8 cellular contexts compared by ENCODE assay signal in the genomic region with DNA sequence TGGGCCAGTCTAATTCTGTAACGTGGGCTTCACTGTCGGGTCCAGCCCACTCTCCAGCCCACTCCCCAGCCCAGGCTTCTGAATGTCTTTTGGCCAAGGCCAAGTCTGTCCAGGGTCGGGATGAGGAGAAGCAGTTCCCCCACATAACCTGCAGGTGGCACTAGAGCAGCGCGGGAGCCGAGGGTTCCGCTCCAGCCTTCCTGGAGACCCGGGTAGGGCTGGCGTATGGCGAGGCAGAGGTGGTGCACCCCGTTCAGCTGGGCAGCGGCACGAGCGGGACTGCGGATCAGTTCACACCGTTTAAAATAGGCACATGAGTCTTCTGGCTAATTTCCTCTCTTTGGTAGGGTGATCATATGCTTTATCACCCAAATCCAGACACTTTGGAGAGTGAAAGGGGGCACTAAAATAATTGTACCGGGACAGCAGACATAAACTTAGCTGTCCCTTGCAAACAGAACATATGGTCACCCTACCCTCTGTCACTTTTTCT.
A peak's percentile ranks its signal among the peaks of the same experiment; 100 is the strongest.
DNase-seq lines count a peak whose midpoint lies in the region; ATAC-seq and TF ChIP-seq lines count a peak whose summit lies in the region.

No MANE protein-coding gene starts in this region.

- peaks cover 0 to 4% (median 0%) of the 10 kb centered on the region in 4 donors for H3K4me1 Mint-ChIP-seq in naive thymus-derived CD8-positive, alpha-beta T cell

- no peak overlapping the region for H3K27ac Mint-ChIP-seq in naive thymus-derived CD8-positive, alpha-beta T cell

- peaks cover 0 to 6% (median 0%) of the 10 kb centered on the region in 9 donors for H3K9me3 Mint-ChIP-seq in naive thymus-derived CD8-positive, alpha-beta T cell

- ATAC-seq in GM18519 (IDR thresholded peaks at IDR 0.05; ENCODE audit: low FRiP score, unreplicated experiment) = peak; percentile 94
- peak; percentile 92 for ATAC-seq in HG03139 (IDR thresholded peaks at IDR 0.05; ENCODE audit: unreplicated experiment)
- ATAC-seq in naive thymus-derived CD8-positive, alpha-beta T cell = peak; percentile 57 to 62
- ATAC-seq in stimulated activated naive CD8-positive, alpha-beta T cell treated with anti-CD3 and anti-CD28 coated beads, Interleukin-15, Interleukin-2, amounts not matched to agents 100 U/mL and 50 U/mL, for 24 hours = peak; percentile 85

- peak overlapping the region in 1 of 10 donors; percentile 15 for H3K4me3 Mint-ChIP-seq in naive thymus-derived CD8-positive, alpha-beta T cell

- peak; percentile 93 for TF ChIP-seq CTCF in AG09319 (IDR thresholded peaks at IDR 0.05; ENCODE audit: low read depth, low read length)
- peak; percentile 65 for TF ChIP-seq CTCF in epithelial cell of esophagus (IDR thresholded peaks at IDR 0.05; ENCODE audit: insufficient read depth, low read depth, low read length, missing control alignments)

- H3K4me3 ChIP-seq in epithelial cell of esophagus (ENCODE audit: low read length) = no peak overlapping the region

- DNase-seq in AG09319 (ENCODE audit: extremely low read depth, low read depth) (no peak), NCI-H748 (lab: John Stamatoyannopoulos, UW; ENCODE audit: unreplicated experiment) (peak; percentile 76), epithelial cell of esophagus (ENCODE audit: low read depth) (peak; percentile 20)
- DNase-seq in activated CD8-positive, alpha-beta memory T cell treated with anti-CD3 and anti-CD28 coated beads for 48 hours (ENCODE audit: low read depth in 2 of 3, low spot score in 2 of 3) = peak; percentile 11 to 49 (median 30)
- peak; percentile 5 to 64 (median 26) for DNase-seq in naive thymus-derived CD8-positive, alpha-beta T cell
- DNase-seq in stimulated activated naive CD8-positive, alpha-beta T cell treated with anti-CD3 and anti-CD28 coated beads, Interleukin-15, Interleukin-2, amounts not matched to agents 100 U/mL and 50 U/mL, for 24 hours = peak; percentile 63

- peaks cover 22 to 83% (median 29%) of the 10 kb centered on the region in 5 donors for H3K27me3 Mint-ChIP-seq in naive thymus-derived CD8-positive, alpha-beta T cell

- POLR2A ChIA-PET in naive thymus-derived CD8-positive, alpha-beta T cell (lab: Charles Lee) = no interaction called here

- peaks cover 0 to 6% (median 0%) of the 10 kb centered on the region in 3 donors for H3K36me3 Mint-ChIP-seq in naive thymus-derived CD8-positive, alpha-beta T cell
